In genomic region chr15:68620721-68621528, GRCh38 we compare ENCODE assay signal across 11 cellular contexts. TPM values are rescaled to one million over a fixed set of nuclear protein-coding genes. Genes with fewer than 3 reads are reported as not detected.
DNase-seq lines count a peak whose midpoint lies in the region; ATAC-seq and TF ChIP-seq lines count a peak whose summit lies in the region.
"Had no signal": no experiment of that assay in that cellular context is flagged by ENCODE, and none has a peak within 500 bp of the region (broad histone marks: within the 10 kb centered on the region; RNA-seq: fewer than 3 reads in every experiment).

No MANE protein-coding gene starts in this region.

- H3K9me3 ChIP-seq in colonic mucosa: no peaks in the 10 kb centered on the region
- no peaks in the 10 kb centered on the region for H3K9me3 ChIP-seq in mucosa of rectum (ENCODE audit: control insufficient read depth in 2 of 2, low read length in 2 of 2)
- H3K9me3 ChIP-seq: Caco-2 had no signal

- no peaks in the 10 kb centered on the region for H3K4me1 ChIP-seq in colonic mucosa
- peaks cover 0 to 2% of the 10 kb centered on the region in 2 donors for H3K4me1 ChIP-seq in mucosa of rectum (ENCODE audit: control insufficient read depth in 2 of 2, insufficient read depth in 2 of 2, low read length in 2 of 2)
- H3K4me1 ChIP-seq: Caco-2 had no signal

- H3K27me3 ChIP-seq in colonic mucosa (no peaks in the 10 kb centered on the region), mucosa of rectum (ENCODE audit: control insufficient read depth in 2 of 2, insufficient read depth in 2 of 2, low read length in 2 of 2) (peaks cover 0 to 3% of the 10 kb centered on the region in 2 donors)

- no peaks in the 10 kb centered on the region for H3K4me1 Mint-ChIP-seq in natural killer cell
- H3K4me1 Mint-ChIP-seq in activated CD4-positive, alpha-beta T cell treated with anti-CD3 and anti-CD28 coated beads for 36 hours: no peaks in the 10 kb centered on the region

- ATAC-seq in natural killer cell (no peak), HG03432 (IDR thresholded peaks at IDR 0.05; ENCODE audit: unreplicated experiment) (no peak)
- no peak for ATAC-seq in activated CD4-positive, alpha-beta T cell treated with anti-CD3 and anti-CD28 coated beads for 36 hours
- ATAC-seq: stimulated activated naive CD8-positive, alpha-beta T cell treated with anti-CD3 and anti-CD28 coated beads, Interleukin-15, Interleukin-2, amounts not matched to agents 100 U/mL and 50 U/mL, for 24 hours had no signal

- CTCF ChIA-PET in activated CD4-positive, alpha-beta T cell treated with anti-CD3 and anti-CD28 coated beads for 36 hours (lab: Charles Lee): interaction anchor here (0.6 kb wide), 1 partner anchor 238 kb away, joined by 3 read pairs; no protein-coding TSS in a partner anchor

- H3K9ac ChIP-seq in colonic mucosa (ENCODE audit: low read depth in 2 of 2, low read length in 2 of 2): no peak overlapping the region
- H3K9ac ChIP-seq in mucosa of rectum (ENCODE audit: low read depth in 1 of 2, low read length in 2 of 2): no peak overlapping the region

- intact Hi-C loops in colonic mucosa (cut with DNase I) (no loop called here), natural killer cell (cut with micrococcal nuclease) (no loop called here)
- intact Hi-C loops in activated CD4-positive, alpha-beta T cell treated with anti-CD3 and anti-CD28 coated beads for 36 hours (cut with DNase I, micrococcal nuclease): no loop called here

- H3K27ac ChIP-seq in colonic mucosa: no peak overlapping the region
- peak overlapping the region; percentile 30 to 61 for H3K27ac ChIP-seq in mucosa of rectum (ENCODE audit: low read depth in 2 of 2, low read length in 2 of 2)
- H3K27ac ChIP-seq: epithelial cell of prostate had no signal

- peak; percentile 99 for DNase-seq in AG10803 (ENCODE audit: low read depth)
- DNase-seq in NCI-H2171 (lab: John Stamatoyannopoulos, UW): peak; percentile 90
- peak; percentile 70 for DNase-seq in colonic mucosa
- no peak for DNase-seq in natural killer cell
- no peak for DNase-seq in activated CD4-positive, alpha-beta T cell treated with anti-CD3 and anti-CD28 coated beads, Interleukin-2, amount 50 U/mL, for 48 hours
- DNase-seq in activated CD4-positive, alpha-beta T cell treated with anti-CD3 and anti-CD28 coated beads for 36 hours: no peak
- DNase-seq: Caco-2; stimulated activated naive CD8-positive, alpha-beta T cell treated with anti-CD3 and anti-CD28 coated beads, Interleukin-15, Interleukin-2, amounts not matched to agents 100 U/mL and 50 U/mL, for 24 hours had no signal

- no peaks in the 10 kb centered on the region for H3K36me3 Mint-ChIP-seq in natural killer cell
- H3K36me3 Mint-ChIP-seq in activated CD4-positive, alpha-beta T cell treated with anti-CD3 and anti-CD28 coated beads for 36 hours (ENCODE audit: low read depth): no peaks in the 10 kb centered on the region

- no peaks in the 10 kb centered on the region for H3K9me3 Mint-ChIP-seq in natural killer cell
- no peaks in the 10 kb centered on the region for H3K9me3 Mint-ChIP-seq in activated CD4-positive, alpha-beta T cell treated with anti-CD3 and anti-CD28 coated beads for 36 hours (ENCODE audit: low read depth)

- H3K36me3 ChIP-seq in colonic mucosa: no peaks in the 10 kb centered on the region
- H3K36me3 ChIP-seq in mucosa of rectum (ENCODE audit: control insufficient read depth in 2 of 2, insufficient read depth in 2 of 2, low read length in 2 of 2): no peaks in the 10 kb centered on the region

- no peak for TF ChIP-seq CTCF in AG10803 (conservative IDR thresholded peaks at IDR 0.05; ENCODE audit: low read length)
- no peak for TF ChIP-seq CTCF in colonic mucosa (IDR thresholded peaks at IDR 0.05)
- TF ChIP-seq CTCF in natural killer cell (IDR thresholded peaks at IDR 0.05): no peak

- no peak overlapping the region for H3K4me3 Mint-ChIP-seq in natural killer cell
- H3K4me3 Mint-ChIP-seq in activated CD4-positive, alpha-beta T cell treated with anti-CD3 and anti-CD28 coated beads for 36 hours: no peak overlapping the region

- H3K27me3 Mint-ChIP-seq in natural killer cell (ENCODE audit: low read depth in 2 of 2): peaks cover 4 to 7% of the 10 kb centered on the region in 2 donors
- H3K27me3 Mint-ChIP-seq in activated CD4-positive, alpha-beta T cell treated with anti-CD3 and anti-CD28 coated beads for 36 hours: peaks cover 4% of the 10 kb centered on the region

- H3K4me3 ChIP-seq in AG10803 (ENCODE audit: low read length) (peak overlapping the region; percentile 23), colonic mucosa (no peak overlapping the region), mucosa of rectum (ENCODE audit: low read length in 2 of 2) (no peak overlapping the region)

- POLR2A ChIA-PET in activated CD4-positive, alpha-beta T cell treated with anti-CD3 and anti-CD28 coated beads for 36 hours (lab: Charles Lee): no interaction called here

- H3K27ac Mint-ChIP-seq in natural killer cell: no peak overlapping the region
- H3K27ac Mint-ChIP-seq in activated CD4-positive, alpha-beta T cell treated with anti-CD3 and anti-CD28 coated beads for 36 hours: no peak overlapping the region

RNA-seq across cellular contexts. Expression of gene CORO2B, which starts 42.1 kb away (rescaled TPM):
- 1 to 10 TPM in 1 of 2 donors, under 1 TPM in 1; 0.77 to 1.2 TPM for total RNA-seq in colonic mucosa
- total RNA-seq in natural killer cell: under 1 TPM in 1 of 3 donors, not detected in 2; 0.13 TPM
- total RNA-seq in activated CD4-positive, alpha-beta T cell treated with anti-CD3 and anti-CD28 coated beads for 36 hours: under 1 TPM; 0.09 to 0.11 TPM

Comparison
In these comparisons a context has a peak if more than half of its experiments do, and no peak if none do; other contexts are left out.
1. DNase-seq: peak in AG10803 (single experiment), NCI-H2171 (single experiment) and colonic mucosa (single experiment); none in natural killer cell (single experiment), activated CD4-positive, alpha-beta T cell treated with anti-CD3 and anti-CD28 coated beads, Interleukin-2, amount 50 U/mL, for 48 hours (0 of 2) and activated CD4-positive, alpha-beta T cell treated with anti-CD3 and anti-CD28 coated beads for 36 hours (single experiment).